28 cellular contexts compared by ENCODE assay signal in genomic region chr2:138633049-138633448, GRCh38.
DNase-seq lines count a peak whose midpoint lies in the region; ATAC-seq, FAIRE-seq and TF ChIP-seq lines count a peak whose summit lies in the region.
"Had no signal": no experiment of that assay in that cellular context is flagged by ENCODE, and none has a peak within 500 bp of the region (broad histone marks: within the 10 kb centered on the region; RNA-seq: fewer than 3 reads in every experiment).

No MANE protein-coding gene starts in this region.

- peaks cover 10% of the 10 kb centered on the region for H3K4me1 Mint-ChIP-seq in MCF 10A (ENCODE audit: insufficient read depth, unreplicated experiment)
- H3K4me1 Mint-ChIP-seq in WTC11 = 0 out of 2 replicates have a peak, but pooled peaks cover 2% of the 10 kb centered on the region
- no peaks in the 10 kb centered on the region for H3K4me1 Mint-ChIP-seq in T-helper 17 cell
- H3K4me1 Mint-ChIP-seq: CD14-positive monocyte; CD4-positive, alpha-beta memory T cell; CD4-positive, CD25-positive, alpha-beta regulatory T cell; CD8-positive, alpha-beta memory T cell had no signal

- H3K9me3 Mint-ChIP-seq in MCF 10A (ENCODE audit: unreplicated experiment) (no peaks in the 10 kb centered on the region), WTC11 (peaks cover 25% of the 10 kb centered on the region)

- no peak overlapping the region for H3K27ac Mint-ChIP-seq in MCF 10A (ENCODE audit: low read depth, unreplicated experiment)
- no peak overlapping the region for H3K27ac Mint-ChIP-seq in WTC11
- H3K27ac Mint-ChIP-seq in T-helper 17 cell = no peak overlapping the region
- H3K27ac Mint-ChIP-seq: CD14-positive monocyte; CD4-positive, alpha-beta memory T cell; CD4-positive, CD25-positive, alpha-beta regulatory T cell; CD8-positive, alpha-beta memory T cell had no signal

- dilution Hi-C loops in mammary epithelial cell (cut with HindIII; ENCODE audit: low sequenced_read_pairs) = no loop called here

- no peak for TF ChIP-seq RAD21 in K562 (CRISPR knock-in tag; conservative IDR thresholded peaks at IDR 0.05 in 1 of 2, IDR thresholded peaks at IDR 0.05 in 1 of 2)

- H3K36me3 Mint-ChIP-seq in MCF 10A (ENCODE audit: insufficient read depth, unreplicated experiment) (no peaks in the 10 kb centered on the region), WTC11 (peaks cover 8% of the 10 kb centered on the region), T-helper 17 cell (ENCODE audit: low read depth) (no peaks in the 10 kb centered on the region)
- H3K36me3 Mint-ChIP-seq: CD14-positive monocyte; CD4-positive, alpha-beta memory T cell; CD4-positive, CD25-positive, alpha-beta regulatory T cell; CD8-positive, alpha-beta memory T cell had no signal

- H3K27me3 ChIP-seq in mammary epithelial cell (ENCODE audit: insufficient read depth, low read length) (no peaks in the 10 kb centered on the region), K562 (ENCODE audit: control insufficient read depth in 2 of 2, insufficient read depth in 2 of 2, low read length in 2 of 2) (peaks cover 0 to 3% of the 10 kb centered on the region in 2 experiments; a peak in 1 of 5 replicates)
- H3K27me3 ChIP-seq: BE2C, BLaER1 had no signal

- H3K4me3 ChIP-seq in mammary epithelial cell (replicated peaks in 1 of 3; ENCODE audit: insufficient read depth in 1 of 3, low read depth in 2 of 3, low read length in 3 of 3) (no peak overlapping the region), K562 (no peak overlapping the region)
- H3K4me3 ChIP-seq: BLaER1, GM12878 had no signal

- H3K4me2 ChIP-seq in mammary epithelial cell (ENCODE audit: insufficient read depth, low read depth, low read length) (no peak overlapping the region), K562 (ENCODE audit: insufficient read depth, low read length) (no peak overlapping the region)
- H3K4me2 ChIP-seq: BLaER1 had no signal

- H3K79me2 ChIP-seq in mammary epithelial cell (ENCODE audit: insufficient read depth, low read length) (no peaks in the 10 kb centered on the region), K562 (ENCODE audit: control insufficient read depth, insufficient read depth, low read length) (no peaks in the 10 kb centered on the region)

- TF ChIP-seq CTCF in mammary epithelial cell (conservative IDR thresholded peaks at IDR 0.05 in 1 of 2, IDR thresholded peaks at IDR 0.05 in 1 of 2; ENCODE audit: extremely low read depth in 1 of 2, insufficient read depth in 1 of 2, low read depth in 1 of 2, low read length in 2 of 2) = no peak
- no peak for TF ChIP-seq CTCF in MCF 10A (IDR thresholded peaks at IDR 0.05; ENCODE audit: unreplicated experiment)
- no peak for TF ChIP-seq CTCF in WTC11 (IDR thresholded peaks at IDR 0.05)
- no peak for TF ChIP-seq CTCF in K562 (IDR thresholded peaks at IDR 0.05 in 2 of 3, conservative IDR thresholded peaks at IDR 0.05 in 1 of 3; ENCODE audit: insufficient read depth in 2 of 3, low read depth in 1 of 3, low read length in 3 of 3)

- FAIRE-seq in K562 (lab: Jason Lieb, UNC) = no peak
- FAIRE-seq: A204.1, GM12878, GM12892, GM18507 had no signal

- peak overlapping the region; percentile 86 for H3K27ac ChIP-seq in mammary epithelial cell (ENCODE audit: insufficient read depth, low read depth, low read length)
- no peak overlapping the region for H3K27ac ChIP-seq in K562 (ENCODE audit: extremely low read depth, low read depth, low read length)
- H3K27ac ChIP-seq: BLaER1 had no signal

- H3K9ac ChIP-seq in mammary epithelial cell (ENCODE audit: insufficient read depth, low read length) (no peak overlapping the region), K562 (ENCODE audit: insufficient read depth in 1 of 2, low read depth in 2 of 2, low read length in 2 of 2) (no peak overlapping the region)
- H3K9ac ChIP-seq: BLaER1 had no signal

- in situ Hi-C loops in mammary epithelial cell (cut with MboI; ENCODE audit: low sequenced_read_pairs in 2 of 2) (no loop called here), K562 (cut with MboI) (no loop called here)

- POLR2A ChIA-PET in MCF 10A (lab: Yijun Ruan, JAX) = no interaction called here
- POLR2A ChIA-PET in WTC11 (lab: Charles Lee) = no interaction called here
- POLR2A ChIA-PET in K562 (lab: Yijun Ruan, JAX) = no interaction called here

- 100% methylated on average over 1 of the region's 1 CpG for WGBS in mammary epithelial cell (ENCODE audit: low coverage, missing lambda C conversion rate)
- WGBS in K562 (ENCODE audit: insufficient coverage, low coverage, missing lambda C conversion rate) = 6% methylated on average over 1 of the region's 1 CpG

- intact Hi-C loops in mammary epithelial cell (cut with micrococcal nuclease) (loop anchor here (2.0 kb wide), 1 partner anchor 130 kb away; no protein-coding TSS in a partner anchor), MCF 10A (cut with micrococcal nuclease) (no loop called here), K562 (cut with micrococcal nuclease) (no loop called here)

- H3K36me3 ChIP-seq in mammary epithelial cell (ENCODE audit: insufficient read depth, low read length) (no peaks in the 10 kb centered on the region), K562 (ENCODE audit: control insufficient read depth, insufficient read depth, low read length) (no peaks in the 10 kb centered on the region)
- H3K36me3 ChIP-seq: BE2C, BLaER1 had no signal

- no TSS peak for BruUV-seq in mammary epithelial cell (replicated peaks; lab: Mats Ljungman, UMichigan)
- BruUV-seq in MCF 10A (replicated peaks; lab: Mats Ljungman, UMichigan) = no TSS peak
- no TSS peak for BruUV-seq in K562 (replicated peaks; lab: Mats Ljungman, UMichigan)

- H4K20me1 ChIP-seq in mammary epithelial cell (ENCODE audit: insufficient read depth, low read length) (no peaks in the 10 kb centered on the region), K562 (replicated peaks; ENCODE audit: control insufficient read depth, insufficient read depth, low read length) (no peaks in the 10 kb centered on the region)
- H4K20me1 ChIP-seq: BLaER1 had no signal

- no peaks in the 10 kb centered on the region for H3K9me1 ChIP-seq in K562 (ENCODE audit: control insufficient read depth, insufficient read depth, low read length)

- CTCF ChIA-PET in mammary epithelial cell (lab: Charles Lee; ENCODE audit: low non-redundant PET) = no interaction called here
- CTCF ChIA-PET in MCF 10A (lab: Yijun Ruan, JAX) = no interaction called here
- CTCF ChIA-PET in WTC11 (lab: Charles Lee) = no interaction called here
- CTCF ChIA-PET in K562 (lab: Yijun Ruan, JAX; ENCODE audit: low intra/inter-chr PET ratio) = no interaction called here

- DNase-seq in mammary epithelial cell (no peak), MCF 10A (ENCODE audit: unreplicated experiment) (no peak), WTC11 (ENCODE audit: low spot score) (no peak), K562 (ENCODE audit: extremely low read depth in 1 of 4, low spot score in 3 of 4) (no peak), HCEC 1CT (no peak), NCI-H128 (lab: John Stamatoyannopoulos, UW; ENCODE audit: unreplicated experiment) (no peak), T-helper 17 cell (no peak)
- DNase-seq: 8988T; ACHN; BE2C; C1 segment of cervical spinal cord; CD4-positive, alpha-beta memory T cell; CD4-positive, CD25-positive, alpha-beta regulatory T cell; CD8-positive, alpha-beta memory T cell; COR-L47; DMS 273 treated with DMSO at 0.1 percent for 48 hours; DMS153; DMS53; DMS79; DND-41; EL; GDM1 had no signal

- no peak overlapping the region for H2AFZ ChIP-seq in mammary epithelial cell (ENCODE audit: low read depth, low read length)
- no peak overlapping the region for H2AFZ ChIP-seq in K562 (ENCODE audit: low read depth, low read length)

- no peaks in the 10 kb centered on the region for H3K9me3 ChIP-seq in mammary epithelial cell (replicated peaks; ENCODE audit: insufficient read depth, low read length)
- no peaks in the 10 kb centered on the region for H3K9me3 ChIP-seq in K562 (replicated peaks; ENCODE audit: control insufficient read depth, insufficient read depth, low read depth, low read length)
- no peaks in the 10 kb centered on the region for H3K9me3 ChIP-seq in T-helper 17 cell (ENCODE audit: control insufficient read depth, low read length, poor library complexity, severe bottlenecking)
- H3K9me3 ChIP-seq: BE2C, BLaER1 had no signal

- ATAC-seq in WTC11 = no peak
- ATAC-seq in K562 = no peak
- no peak for ATAC-seq in T-helper 17 cell
- ATAC-seq: GM12878 had no signal

- no peaks in the 10 kb centered on the region for H3K27me3 Mint-ChIP-seq in MCF 10A (ENCODE audit: insufficient read depth, unreplicated experiment)
- H3K27me3 Mint-ChIP-seq in WTC11 (ENCODE audit: low read depth) = no peaks in the 10 kb centered on the region
- H3K27me3 Mint-ChIP-seq in T-helper 17 cell = peaks cover 23% of the 10 kb centered on the region
- H3K27me3 Mint-ChIP-seq: CD4-positive, CD25-positive, alpha-beta regulatory T cell had no signal

- H3K4me3 Mint-ChIP-seq in MCF 10A (ENCODE audit: unreplicated experiment) (no peak overlapping the region), WTC11 (no peak overlapping the region), T-helper 17 cell (no peak overlapping the region)
- H3K4me3 Mint-ChIP-seq: CD14-positive monocyte; CD4-positive, alpha-beta memory T cell; CD4-positive, CD25-positive, alpha-beta regulatory T cell; CD8-positive, alpha-beta memory T cell had no signal

- no peak for TF ChIP-seq POLR2A in K562 (conservative IDR thresholded peaks at IDR 0.05)

- no peak for TF ChIP-seq EP300 in K562 (IDR thresholded peaks at IDR 0.05; ENCODE audit: low read length)

- H3K4me1 ChIP-seq in mammary epithelial cell (ENCODE audit: insufficient read depth, low read length) = peaks cover 21% of the 10 kb centered on the region
- H3K4me1 ChIP-seq in K562 (replicated peaks in 1 of 2; ENCODE audit: control insufficient read depth in 2 of 2, insufficient read depth in 2 of 2, low read length in 2 of 2) = no peaks in the 10 kb centered on the region
- H3K4me1 ChIP-seq: BE2C, BLaER1 had no signal

TF ChIP-seq in WTC11, 78 proteins besides CTCF, POLR2A, EP300 and RAD21:
- TF ChIP-seq FOXP1 (CRISPR knock-in tag; IDR thresholded peaks at IDR 0.05; ENCODE audit: borderline replicate concordance) = no peak
- TF ChIP-seq GTF2I (CRISPR knock-in tag; conservative IDR thresholded peaks at IDR 0.05) = 0 out of 2 replicates have a peak, but pooled peaks have one; percentile 13

TF ChIP-seq in K562, 482 proteins besides CTCF, POLR2A, EP300 and RAD21 (continues in another document):
- TF ChIP-seq ZNF146 (CRISPR knock-in tag; IDR thresholded peaks at IDR 0.05; ENCODE audit: unreplicated experiment) = peak; percentile 46
- TF ChIP-seq LCOR (CRISPR knock-in tag; IDR thresholded peaks at IDR 0.05) = no peak
- TF ChIP-seq SAFB (IDR thresholded peaks at IDR 0.05; ENCODE audit: borderline replicate concordance, low read depth, low read length) = no peak
- no peak for TF ChIP-seq ZNF511 (CRISPR knock-in tag; IDR thresholded peaks at IDR 0.05)
- no peak for TF ChIP-seq ZNF76 (CRISPR knock-in tag; IDR thresholded peaks at IDR 0.05; ENCODE audit: borderline replicate concordance)
- no peak for TF ChIP-seq FOXA3 (CRISPR knock-in tag; conservative IDR thresholded peaks at IDR 0.05 in 1 of 2, IDR thresholded peaks at IDR 0.05 in 1 of 2)
